ENCODE assay signal across 4 cellular contexts in the genomic region with DNA sequence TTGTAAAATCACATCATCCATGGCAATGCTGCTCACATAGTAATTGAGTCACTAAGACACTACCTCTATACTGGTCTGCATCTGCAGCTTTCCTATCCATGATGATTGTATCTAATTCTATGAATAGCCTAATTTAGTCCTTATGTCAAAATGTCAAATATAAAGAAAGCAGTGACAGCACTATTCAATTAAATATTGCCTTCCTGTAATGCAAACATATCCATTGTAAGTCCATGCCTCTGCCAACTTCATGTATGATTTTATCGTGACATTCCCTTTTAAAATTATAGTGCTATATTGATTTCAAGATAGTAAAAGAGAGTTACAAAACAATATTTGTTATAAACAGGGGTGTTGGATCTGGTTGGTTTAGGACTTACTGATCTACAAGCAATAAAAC. TPM values are rescaled to one million over a fixed set of nuclear protein-coding genes. Genes with fewer than 3 reads are reported as not detected.
"Had no signal": no experiment of that assay in that cellular context is flagged by ENCODE, and none has a peak within 500 bp of the region (broad histone marks: within the 10 kb centered on the region; RNA-seq: fewer than 3 reads in every experiment).

No MANE protein-coding gene starts in this region.

- ATAC-seq: GM12878 had no signal

- H3K4me3 ChIP-seq: GM12878 had no signal

- DNase-seq: GDM1, GF-D8 had no signal

RNA-seq across cellular contexts. Expression of a gene that starts 25.8 kb away (rescaled TPM):
- total RNA-seq: G401, GM12878 had no signal
- polyA plus RNA-seq: GM12878 had no signal
